ENCODE assay signal across 8 cellular contexts in genomic region chr6:159174263-159174974, GRCh38. TPM values are rescaled to one million over a fixed set of nuclear protein-coding genes. Genes with fewer than 3 reads are reported as not detected.
DNase-seq lines count a peak whose midpoint lies in the region; ATAC-seq and TF ChIP-seq lines count a peak whose summit lies in the region.

No MANE protein-coding gene starts in this region.

- peaks cover 12% of the 10 kb centered on the region for H3K4me1 Mint-ChIP-seq in CD14-positive monocyte
- H3K4me1 Mint-ChIP-seq in naive thymus-derived CD8-positive, alpha-beta T cell, result peaks cover 4 to 19% (median 16%) of the 10 kb centered on the region in 4 donors
- H3K4me1 Mint-ChIP-seq in stimulated activated naive CD8-positive, alpha-beta T cell treated with anti-CD3 and anti-CD28 coated beads, Interleukin-15, amount 100 ng/mL, for 72 hours, result peaks cover 14% of the 10 kb centered on the region

- H2AFZ ChIP-seq in OCI-LY7 (ENCODE audit: low read length), result peak overlapping the region; percentile 74; the same call in 1 of the 2 replicates

- H3K4me2 ChIP-seq in OCI-LY7 (ENCODE audit: low read length), result peak overlapping the region; percentile 49

- peaks cover 4% of the 10 kb centered on the region for H3K4me1 ChIP-seq in OCI-LY7 (ENCODE audit: insufficient read depth, low read length, poor library complexity, severe bottlenecking)

- H3K27me3 Mint-ChIP-seq in CD14-positive monocyte (ENCODE audit: low read depth in 3 of 3), result peaks cover 53 to 67% (median 55%) of the 10 kb centered on the region in 3 donors
- H3K27me3 Mint-ChIP-seq in naive thymus-derived CD8-positive, alpha-beta T cell, result peaks cover 27 to 74% (median 61%) of the 10 kb centered on the region in 5 donors
- H3K27me3 Mint-ChIP-seq in stimulated activated naive CD8-positive, alpha-beta T cell treated with anti-CD3 and anti-CD28 coated beads, Interleukin-15, amount 100 ng/mL, for 72 hours, result peaks cover 82% of the 10 kb centered on the region

- peak; percentile 96 for TF ChIP-seq CTCF in CD14-positive monocyte (IDR thresholded peaks at IDR 0.05)
- TF ChIP-seq CTCF in OCI-LY7 (conservative IDR thresholded peaks at IDR 0.05; ENCODE audit: low read length), result peak; percentile 100

- H3K79me2 ChIP-seq in OCI-LY7 (ENCODE audit: insufficient read depth, low read depth, low read length), result no peaks in the 10 kb centered on the region

- ATAC-seq in GM19328 (IDR thresholded peaks at IDR 0.05; ENCODE audit: unreplicated experiment), result peak; percentile 63
- ATAC-seq in naive thymus-derived CD8-positive, alpha-beta T cell, result peak; percentile 80
- ATAC-seq in stimulated activated naive CD8-positive, alpha-beta T cell treated with anti-CD3 and anti-CD28 coated beads, Interleukin-15, amount 100 ng/mL, for 72 hours, result peak; percentile 72

- CTCF ChIA-PET in OCI-LY7 (lab: Charles Lee; ENCODE audit: unreplicated experiment), result interaction anchor here (0.6 to 1.7 kb wide), 6 partner anchors 22 to 434 kb away, joined by 3 to 5 read pairs (median 3); no protein-coding TSS in a partner anchor

- BruUV-seq in OCI-LY7 (replicated peaks; lab: Mats Ljungman, UMichigan), result no TSS peak

- TF ChIP-seq POLR2A in erythroblast (IDR thresholded peaks at IDR 0.05; ENCODE audit: low read length), result no peak

- H3K9me3 Mint-ChIP-seq in CD14-positive monocyte, result peaks cover 0 to 5% (median 2%) of the 10 kb centered on the region in 7 donors
- no peaks in the 10 kb centered on the region for H3K9me3 Mint-ChIP-seq in naive thymus-derived CD8-positive, alpha-beta T cell
- no peaks in the 10 kb centered on the region for H3K9me3 Mint-ChIP-seq in stimulated activated naive CD8-positive, alpha-beta T cell treated with anti-CD3 and anti-CD28 coated beads, Interleukin-15, amount 100 ng/mL, for 72 hours

- no peaks in the 10 kb centered on the region for H3K36me3 ChIP-seq in OCI-LY7 (ENCODE audit: insufficient read depth, low read length)

- peak overlapping the region in 1 of 2 donors; percentile 66 for H3K4me3 Mint-ChIP-seq in CD14-positive monocyte
- H3K4me3 Mint-ChIP-seq in naive thymus-derived CD8-positive, alpha-beta T cell, result peak overlapping the region in 7 of 10 donors; percentile 16 to 76 (median 50)
- H3K4me3 Mint-ChIP-seq in stimulated activated naive CD8-positive, alpha-beta T cell treated with anti-CD3 and anti-CD28 coated beads, Interleukin-15, amount 100 ng/mL, for 72 hours, result peak overlapping the region in 1 of 2 donors; percentile 33

- H3K9me2 ChIP-seq in OCI-LY7 (ENCODE audit: insufficient read depth, low read length), result no peaks in the 10 kb centered on the region

- H3K4me3 ChIP-seq in OCI-LY7 (ENCODE audit: low read depth, low read length, poor library complexity, severe bottlenecking), result no peak overlapping the region

- POLR2A ChIA-PET in OCI-LY7 (lab: Charles Lee), result interaction anchor here (0.6 to 2.0 kb wide), 7 partner anchors 10 to 480 kb away, joined by 3 to 6 read pairs (median 4); no protein-coding TSS in a partner anchor
- POLR2A ChIA-PET in naive thymus-derived CD8-positive, alpha-beta T cell (lab: Charles Lee), result no interaction called here

- intact Hi-C loops in CD14-positive monocyte (cut with micrococcal nuclease) (loop anchor here in 1 of 2 donors (2.0 kb wide), 1 partner anchor 484 kb away; no protein-coding TSS in a partner anchor), OCI-LY7 (cut with micrococcal nuclease; ENCODE audit: unreplicated experiment) (loop anchor here (1.0 to 5.0 kb wide), 6 partner anchors 43 to 480 kb away; no protein-coding TSS in a partner anchor)

- DNase-seq in CD14-positive monocyte (ENCODE audit: low spot score), result peak; percentile 61
- peak; percentile 54 for DNase-seq in HS-27A (ENCODE audit: low read depth)
- DNase-seq in OCI-LY7 (ENCODE audit: low spot score), result peak; percentile 87
- peak; percentile 73 for DNase-seq in activated T-cell treated with anti-CD3 and anti-CD28 coated beads for 48 hours (ENCODE audit: low read depth)
- peak; percentile 67 to 73 for DNase-seq in erythroblast (lab: John Stamatoyannopoulos, UW)
- peak; percentile 29 to 74 (median 51) for DNase-seq in naive thymus-derived CD8-positive, alpha-beta T cell
- DNase-seq in stimulated activated naive CD8-positive, alpha-beta T cell treated with anti-CD3 and anti-CD28 coated beads, Interleukin-15, amount 100 ng/mL, for 72 hours, result peak; percentile 70 to 75

- no peaks in the 10 kb centered on the region for H3K9me3 ChIP-seq in OCI-LY7 (ENCODE audit: low read length)

- no peak overlapping the region for H3K27ac Mint-ChIP-seq in CD14-positive monocyte
- peak overlapping the region in 1 of 10 donors; percentile 17 for H3K27ac Mint-ChIP-seq in naive thymus-derived CD8-positive, alpha-beta T cell
- no peak overlapping the region for H3K27ac Mint-ChIP-seq in stimulated activated naive CD8-positive, alpha-beta T cell treated with anti-CD3 and anti-CD28 coated beads, Interleukin-15, amount 100 ng/mL, for 72 hours

- H3K36me3 Mint-ChIP-seq in CD14-positive monocyte, result no peaks in the 10 kb centered on the region
- H3K36me3 Mint-ChIP-seq in naive thymus-derived CD8-positive, alpha-beta T cell, result no peaks in the 10 kb centered on the region

- H3K27ac ChIP-seq in OCI-LY7 (ENCODE audit: low read depth, low read length, poor library complexity, severe bottlenecking), result no peak overlapping the region

- no peaks in the 10 kb centered on the region for H4K20me1 ChIP-seq in OCI-LY7 (ENCODE audit: insufficient read depth, low read length)

RNA-seq across cellular contexts. Expression of gene FNDC1, which starts 5.2 kb away (rescaled TPM):
- not detected for polyA plus RNA-seq in CD14-positive monocyte
- total RNA-seq in OCI-LY7 (2014; rRNA removed; shearing (Covaris generic)), result 0.16 and 0.46 TPM in 2 replicates
- 16.4 and 19.9 TPM in 2 replicates for total RNA-seq in OCI-LY7 (2022)
- total RNA-seq in naive thymus-derived CD8-positive, alpha-beta T cell, result not detected
- polyA plus RNA-seq in naive thymus-derived CD8-positive, alpha-beta T cell, result not detected
